In genomic region chr6:73514746-73515110, GRCh38 we compare ENCODE assay signal across 1 cellular context.
A peak's percentile ranks its signal among the peaks of the same experiment; 100 is the strongest.
TF ChIP-seq lines count a peak whose summit lies in the region.

No MANE protein-coding gene starts in this region.

TF ChIP-seq in GM12878, 131 proteins besides CTCF, POLR2A, EP300 and RAD21:
- TF ChIP-seq RFX5 (IDR thresholded peaks at IDR 0.05; ENCODE audit: low read depth, low read length) (no peak), YY1 (IDR thresholded peaks at IDR 0.05; ENCODE audit: low read depth, low read length) (peak; percentile 54; the same call in 1 of the 2 replicates), PRDM15 (CRISPR knock-in tag; IDR thresholded peaks at IDR 0.05) (0 out of 2 replicates have a peak, but pooled peaks have one; percentile 25), NFIC (IDR thresholded peaks at IDR 0.05; ENCODE audit: low read depth, low read length) (peak; percentile 57; the same call in 1 of the 2 replicates), SMAD5 (IDR thresholded peaks at IDR 0.05; ENCODE audit: low read depth) (peak; percentile 2; the same call in 1 of the 2 replicates), CHD2 (IDR thresholded peaks at IDR 0.05; ENCODE audit: borderline replicate concordance, low read depth, low read length) (no peak), PAX5 (IDR thresholded peaks at IDR 0.05; ENCODE audit: borderline replicate concordance, low read depth, low read length) (no peak), TARDBP (IDR thresholded peaks at IDR 0.05; ENCODE audit: borderline replicate concordance) (peak; percentile 9; the same call in 1 of the 2 replicates), HCFC1 (IDR thresholded peaks at IDR 0.05; ENCODE audit: low read length) (no peak), CEBPB (IDR thresholded peaks at IDR 0.05; ENCODE audit: borderline replicate concordance in 1 of 2, low read depth in 2 of 2, low read length in 2 of 2) (no peak), MEF2B (IDR thresholded peaks at IDR 0.05; ENCODE audit: partially characterized antibody, poor library complexity, severe bottlenecking) (no peak), TCF7 (IDR thresholded peaks at IDR 0.05; ENCODE audit: borderline replicate concordance) (0 out of 2 replicates have a peak, but pooled peaks have one; percentile 4), IKZF1 (conservative IDR thresholded peaks at IDR 0.05) (no peak), E2F8 (IDR thresholded peaks at IDR 0.05; ENCODE audit: low read depth, partially characterized antibody) (no peak), MAX (IDR thresholded peaks at IDR 0.05; ENCODE audit: low read depth, low read length) (no peak), ZNF622 (IDR thresholded peaks at IDR 0.05) (no peak), PML (IDR thresholded peaks at IDR 0.05; ENCODE audit: low read length) (0 out of 2 replicates have a peak, but pooled peaks have one; percentile 24), ZBED1 (IDR thresholded peaks at IDR 0.05; ENCODE audit: borderline replicate concordance) (peak; percentile 54; the same call in 1 of the 2 replicates)
